ENCODE assay signal across 8 cellular contexts in the genomic region with DNA sequence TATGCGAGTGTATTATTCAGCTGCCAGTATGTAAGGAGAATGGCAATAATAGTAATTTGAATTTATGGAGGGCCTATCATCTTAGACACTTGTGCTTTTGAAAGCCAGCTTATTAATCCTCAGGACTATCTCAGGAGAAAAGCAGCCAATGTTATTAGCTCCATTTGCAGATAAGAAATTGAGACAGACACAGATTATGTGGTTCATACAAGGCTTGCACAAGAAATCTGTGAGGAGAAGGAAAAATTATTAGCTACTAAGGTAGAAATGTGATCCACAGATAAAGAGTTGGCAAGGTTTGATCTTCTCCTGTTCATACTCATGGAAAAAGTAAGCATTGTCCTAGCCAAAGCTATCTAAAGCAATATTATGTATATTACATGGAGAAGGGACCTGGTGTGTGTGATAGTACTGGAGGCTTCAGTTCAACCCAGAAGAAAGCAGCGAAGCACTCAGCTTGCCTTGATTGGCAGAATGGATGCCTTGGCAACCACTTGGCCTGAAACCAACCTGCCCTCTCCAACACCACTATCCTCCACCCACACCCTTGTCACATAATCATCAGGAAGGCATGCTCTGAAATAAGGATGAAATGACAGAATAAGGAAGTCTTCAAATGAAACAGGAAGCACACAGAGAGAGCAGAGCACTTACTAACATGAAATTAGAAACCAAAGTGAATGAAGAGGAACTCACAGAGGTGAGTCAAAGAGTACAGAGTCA. TPM values are rescaled to one million over a fixed set of nuclear protein-coding genes. Genes with fewer than 3 reads are reported as not detected.
DNase-seq lines count a peak whose midpoint lies in the region; ATAC-seq, FAIRE-seq and TF ChIP-seq lines count a peak whose summit lies in the region.

No MANE protein-coding gene starts in this region.

- no peak overlapping the region for H3K4me3 ChIP-seq in K562

- no peaks in the 10 kb centered on the region for H3K9me1 ChIP-seq in K562 (ENCODE audit: control insufficient read depth, insufficient read depth, low read length)

- TF ChIP-seq POLR2A in K562 (conservative IDR thresholded peaks at IDR 0.05): no peak

- 0 out of 2 replicates have a peak, but pooled peaks have one; percentile 21 for TF ChIP-seq EP300 in K562 (IDR thresholded peaks at IDR 0.05; ENCODE audit: low read length)

- POLR2A ChIA-PET in K562 (lab: Yijun Ruan, JAX): interaction anchor here (1.2 to 1.7 kb wide), 4 partner anchors 10 to 22 kb away, joined by 4 to 7 read pairs (median 4); no protein-coding TSS in a partner anchor

- no peak for TF ChIP-seq RAD21 in K562 (CRISPR knock-in tag; conservative IDR thresholded peaks at IDR 0.05 in 1 of 2, IDR thresholded peaks at IDR 0.05 in 1 of 2)

- ATAC-seq in GM19328 (IDR thresholded peaks at IDR 0.05; ENCODE audit: unreplicated experiment) (peak; percentile 84), HG03159 (IDR thresholded peaks at IDR 0.05; ENCODE audit: unreplicated experiment) (peak; percentile 89), K562 (peak; percentile 84)

- intact Hi-C loops in K562 (cut with micrococcal nuclease): loop anchor here (5.0 kb wide), 1 partner anchor 108 kb away; no protein-coding TSS in a partner anchor

- peak; percentile 89 for FAIRE-seq in K562 (lab: Jason Lieb, UNC)

- peaks cover 0 to 42% of the 10 kb centered on the region in 2 experiments; a peak in 4 of 5 replicates for H3K4me1 ChIP-seq in K562 (replicated peaks in 1 of 2; ENCODE audit: control insufficient read depth in 2 of 2, insufficient read depth in 2 of 2, low read length in 2 of 2)

- no peaks in the 10 kb centered on the region for H3K9me3 ChIP-seq in K562 (replicated peaks; ENCODE audit: control insufficient read depth, insufficient read depth, low read depth, low read length)

- TF ChIP-seq CTCF in K562 (IDR thresholded peaks at IDR 0.05 in 2 of 3, conservative IDR thresholded peaks at IDR 0.05 in 1 of 3; ENCODE audit: insufficient read depth in 2 of 3, low read depth in 1 of 3, low read length in 3 of 3): no peak

- no peaks in the 10 kb centered on the region for H3K27me3 ChIP-seq in K562 (ENCODE audit: control insufficient read depth in 2 of 2, insufficient read depth in 2 of 2, low read length in 2 of 2)

- no peaks in the 10 kb centered on the region for H4K20me1 ChIP-seq in K562 (replicated peaks; ENCODE audit: control insufficient read depth, insufficient read depth, low read length)

- H3K36me3 ChIP-seq in K562 (ENCODE audit: control insufficient read depth, insufficient read depth, low read length): peaks cover 10% of the 10 kb centered on the region

- H3K79me2 ChIP-seq in K562 (ENCODE audit: control insufficient read depth, insufficient read depth, low read length): peaks cover 33% of the 10 kb centered on the region

- BruUV-seq in K562 (replicated peaks; lab: Mats Ljungman, UMichigan): no TSS peak

- peak overlapping the region; percentile 52 for H3K4me2 ChIP-seq in K562 (ENCODE audit: insufficient read depth, low read length)

- in situ Hi-C loops in K562 (cut with MboI): no loop called here

- peak overlapping the region; percentile 62; the same call in 2 of the 3 replicates for H3K27ac ChIP-seq in K562 (ENCODE audit: extremely low read depth, low read depth, low read length)

- peak overlapping the region; percentile 46 for H2AFZ ChIP-seq in K562 (ENCODE audit: low read depth, low read length)

- DNase-seq in COR-L47 (lab: John Stamatoyannopoulos, UW) (peak; percentile 72), NCI-H226 (peak; percentile 96), K562 (ENCODE audit: extremely low read depth in 1 of 4, low spot score in 3 of 4) (peak; percentile 18 to 76 (median 33)), mucosa of gallbladder (ENCODE audit: low spot score) (peak; percentile 80), NCI-H526 (lab: John Stamatoyannopoulos, UW) (no peak)
- DNase-seq in activated CD4-positive, alpha-beta T cell treated with anti-CD3 and anti-CD28 coated beads for 48 hours: no peak

- 54% methylated on average over 2 of the region's 2 CpGs for WGBS in K562 (ENCODE audit: insufficient coverage, low coverage, missing lambda C conversion rate)

- CTCF ChIA-PET in K562 (lab: Yijun Ruan, JAX; ENCODE audit: low intra/inter-chr PET ratio): no interaction called here

- 0 out of 4 replicates have a peak overlapping the region, but pooled peaks of 1 of the 2 experiments have one; percentile 6 for H3K9ac ChIP-seq in K562 (ENCODE audit: insufficient read depth in 1 of 2, low read depth in 2 of 2, low read length in 2 of 2)

TF ChIP-seq in K562, 482 proteins besides CTCF, POLR2A, EP300 and RAD21 (continues in another document):
- TF ChIP-seq, protein P1, sequence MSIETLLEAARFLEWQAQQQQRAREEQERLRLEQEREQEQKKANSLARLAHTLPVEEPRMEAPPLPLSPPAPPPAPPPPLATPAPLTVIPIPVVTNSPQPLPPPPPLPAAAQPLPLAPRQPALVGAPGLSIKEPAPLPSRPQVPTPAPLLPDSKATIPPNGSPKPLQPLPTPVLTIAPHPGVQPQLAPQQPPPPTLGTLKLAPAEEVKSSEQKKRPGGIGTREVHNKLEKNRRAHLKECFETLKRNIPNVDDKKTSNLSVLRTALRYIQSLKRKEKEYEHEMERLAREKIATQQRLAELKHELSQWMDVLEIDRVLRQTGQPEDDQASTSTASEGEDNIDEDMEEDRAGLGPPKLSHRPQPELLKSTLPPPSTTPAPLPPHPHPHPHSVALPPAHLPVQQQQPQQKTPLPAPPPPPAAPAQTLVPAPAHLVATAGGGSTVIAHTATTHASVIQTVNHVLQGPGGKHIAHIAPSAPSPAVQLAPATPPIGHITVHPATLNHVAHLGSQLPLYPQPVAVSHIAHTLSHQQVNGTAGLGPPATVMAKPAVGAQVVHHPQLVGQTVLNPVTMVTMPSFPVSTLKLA (conservative IDR thresholded peaks at IDR 0.05): 0 out of 4 replicates have a peak, but pooled peaks of 1 of the 2 experiments have one; percentile 41
- TF ChIP-seq SRSF3 (IDR thresholded peaks at IDR 0.05; ENCODE audit: insufficient read depth, low read length) (no peak), TAF9B (IDR thresholded peaks at IDR 0.05; ENCODE audit: partially characterized antibody) (no peak), ELF1 (tag; IDR thresholded peaks at IDR 0.05) (peak; percentile 79), BRCA1 (IDR thresholded peaks at IDR 0.05) (no peak), BRCA1 (CRISPR knock-in tag; IDR thresholded peaks at IDR 0.05) (no peak), GATA2 (CRISPR knock-in tag; IDR thresholded peaks at IDR 0.05) (no peak), DPF2 (IDR thresholded peaks at IDR 0.05) (peak; percentile 51; the same call in 1 of the 2 replicates), SMARCE1 (IDR thresholded peaks at IDR 0.05) (peak; percentile 56; the same call in 1 of the 2 replicates), NCOR1 (IDR thresholded peaks at IDR 0.05) (no peak), GATAD2B (IDR thresholded peaks at IDR 0.05; ENCODE audit: borderline replicate concordance) (no peak), HMG20A (CRISPR knock-in tag; conservative IDR thresholded peaks at IDR 0.05) (no peak), ZNF140 (CRISPR knock-in tag; IDR thresholded peaks at IDR 0.05) (no peak)
- TF ChIP-seq, protein P2, sequence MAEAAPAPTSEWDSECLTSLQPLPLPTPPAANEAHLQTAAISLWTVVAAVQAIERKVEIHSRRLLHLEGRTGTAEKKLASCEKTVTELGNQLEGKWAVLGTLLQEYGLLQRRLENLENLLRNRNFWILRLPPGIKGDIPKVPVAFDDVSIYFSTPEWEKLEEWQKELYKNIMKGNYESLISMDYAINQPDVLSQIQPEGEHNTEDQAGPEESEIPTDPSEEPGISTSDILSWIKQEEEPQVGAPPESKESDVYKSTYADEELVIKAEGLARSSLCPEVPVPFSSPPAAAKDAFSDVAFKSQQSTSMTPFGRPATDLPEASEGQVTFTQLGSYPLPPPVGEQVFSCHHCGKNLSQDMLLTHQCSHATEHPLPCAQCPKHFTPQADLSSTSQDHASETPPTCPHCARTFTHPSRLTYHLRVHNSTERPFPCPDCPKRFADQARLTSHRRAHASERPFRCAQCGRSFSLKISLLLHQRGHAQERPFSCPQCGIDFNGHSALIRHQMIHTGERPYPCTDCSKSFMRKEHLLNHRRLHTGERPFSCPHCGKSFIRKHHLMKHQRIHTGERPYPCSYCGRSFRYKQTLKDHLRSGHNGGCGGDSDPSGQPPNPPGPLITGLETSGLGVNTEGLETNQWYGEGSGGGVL (CRISPR knock-in tag; IDR thresholded peaks at IDR 0.05): no peak

RNA-seq across cellular contexts. Expression of gene MACC1, which starts 18.0 kb away (rescaled TPM):
- 22.2 and 81.4 TPM in 2 replicates for total RNA-seq in K562 (2011; cell fraction: chromatin; rRNA removed; ENCODE audit: low replicate concordance)
- total RNA-seq in K562 (2011; cell fraction: nucleolus; rRNA removed): 6.7 and 10.3 TPM in 2 replicates
- total RNA-seq in K562 (2011; cell fraction: nucleoplasm; rRNA removed): 21.9 and 60.5 TPM in 2 replicates
- total RNA-seq in K562 (2014; rRNA removed): 10.4 and 12.6 TPM in 2 replicates
- 30.2 and 36.7 TPM in 2 replicates for total RNA-seq in K562 (2014; rRNA removed; fragmentation: Illumina TruSeq; extraction: Trizol)
- 16.7 and 17.8 TPM in 2 replicates for total RNA-seq in K562 (2015; rRNA removed; fragmentation: Illumina TruSeq; extraction: Trizol)
- total RNA-seq in K562 (2021): 16.1 and 20.4 TPM in 2 replicates
- polyA plus RNA-seq in K562 (2011; rRNA removed): 5.1 and 12.7 TPM in 2 replicates
- polyA plus RNA-seq in K562 (2011; cell fraction: cytosol; rRNA removed): 1.9 and 2.4 TPM in 2 replicates
- polyA plus RNA-seq in K562 (2011; cell fraction: nucleus; rRNA removed): 4.5 and 6.4 TPM in 2 replicates
- 5.6 and 6.9 TPM in 2 replicates for polyA plus RNA-seq in K562 (2012)
- polyA plus RNA-seq in K562 (2014; fragmentation: Illumina TruSeq; extraction: Trizol): 9.1 and 9.6 TPM in 2 replicates
- 1 to 10 TPM; 7.5 to 8.6 TPM for polyA plus RNA-seq in K562 (2014; fragmentation: Nextera tagmentation; extraction: Ambion mirVana)
- 4.4 and 5.9 TPM in 2 replicates for polyA plus RNA-seq in K562 (2014; rRNA removed)
- 25.1 and 40.4 TPM in 2 replicates for polyA minus RNA-seq in K562 (2011; rRNA and poly(A)+ RNA removed)
- 9.4 and 19.5 TPM in 2 replicates for polyA minus RNA-seq in K562 (2011; cell fraction: cytosol; rRNA and poly(A)+ RNA removed)
- polyA minus RNA-seq in K562 (2011; cell fraction: nucleus; rRNA and poly(A)+ RNA removed): 13.6 and 17.3 TPM in 2 replicates
- total RNA-seq in mucosa of gallbladder: 13.4 TPM

Comparison
In these comparisons a context has a peak if more than half of its experiments do, and no peak if none do; other contexts are left out.
1. DNase-seq: peak in COR-L47 (single experiment), NCI-H226 (single experiment), K562 (4 of 4) and mucosa of gallbladder (single experiment); none in NCI-H526 (0 of 2) and activated CD4-positive, alpha-beta T cell treated with anti-CD3 and anti-CD28 coated beads for 48 hours (single experiment).
2. Peak in every context shown above with its lines, with median percentiles within 50 percentile points of each other: ATAC-seq.